Comparison of ENCODE assay signal across 10 cellular contexts in the genomic region with DNA sequence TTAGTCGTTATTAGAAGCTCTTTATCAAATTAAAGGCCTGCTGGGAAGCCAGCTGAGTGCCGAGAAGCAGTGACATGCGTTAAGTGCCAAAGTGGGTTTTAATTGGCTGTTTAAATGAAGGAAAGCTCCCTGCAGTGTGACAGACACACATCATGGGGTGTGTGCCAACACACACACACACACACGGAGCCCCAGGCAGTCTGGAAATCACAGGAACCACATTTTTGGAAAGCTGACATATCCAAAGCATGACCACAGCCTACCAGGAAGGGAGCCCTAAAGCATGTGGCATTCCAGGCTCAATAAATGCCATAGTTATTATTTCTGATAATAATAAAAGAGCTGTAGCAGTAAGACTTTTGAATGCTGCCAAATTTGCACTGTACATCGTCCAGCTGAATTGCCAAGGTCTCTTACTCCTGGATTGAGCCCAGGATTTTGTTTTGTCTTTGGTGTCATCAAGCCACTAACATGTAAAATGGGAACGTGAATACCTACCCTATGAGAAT.
DNase-seq lines count a peak whose midpoint lies in the region; ATAC-seq and TF ChIP-seq lines count a peak whose summit lies in the region.
"Had no signal": no experiment of that assay in that cellular context is flagged by ENCODE, and none has a peak within 500 bp of the region (broad histone marks: within the 10 kb centered on the region; RNA-seq: fewer than 3 reads in every experiment).

No MANE protein-coding gene starts in this region.

- peaks cover 0 to 5% (median 3%) of the 10 kb centered on the region in 5 donors for H3K27me3 Mint-ChIP-seq in naive thymus-derived CD8-positive, alpha-beta T cell

- POLR2A ChIA-PET in naive thymus-derived CD8-positive, alpha-beta T cell (lab: Charles Lee) = no interaction called here

- H3K36me3 Mint-ChIP-seq in naive thymus-derived CD8-positive, alpha-beta T cell = peaks cover 0 to 28% (median 0%) of the 10 kb centered on the region in 3 donors

- peak overlapping the region; percentile 4 for H3K27ac ChIP-seq in WERI-Rb-1
- peak overlapping the region; percentile 87 for H3K27ac ChIP-seq in suprapubic skin
- peak overlapping the region in 2 of 5 donors; percentile 11 to 41 for H3K27ac ChIP-seq in adrenal gland

- DNase-seq in M059J (ENCODE audit: low read depth) = peak; percentile 90
- no peak for DNase-seq in WERI-Rb-1
- DNase-seq in hepatic stellate cell (ENCODE audit: low spot score) = peak; percentile 54
- no peak for DNase-seq in suprapubic skin (ENCODE audit: low spot score in 2 of 2)
- DNase-seq in naive thymus-derived CD8-positive, alpha-beta T cell = no peak
- no peak for DNase-seq in activated gamma-delta T cell (lab: John Stamatoyannopoulos, UW)
- no peak for DNase-seq in adrenal gland
- DNase-seq in stimulated activated CD4-positive, alpha-beta T cell treated with anti-CD3 and anti-CD28 coated beads, Interleukin-15, amount 100 ng/mL, for 24 hours = no peak
- DNase-seq: activated T-cell treated with anti-CD3 and anti-CD28 coated beads, Interleukin-2, amount 50 U/mL, for 4 hours; head of caudate nucleus had no signal

- WGBS in suprapubic skin = 25% methylated on average over 6 of the region's 6 CpGs
- WGBS in adrenal gland, 4 donors = 54 to 59% (median 57%) methylated on average over 6 of the region's 6 CpGs

- H3K4me3 Mint-ChIP-seq in naive thymus-derived CD8-positive, alpha-beta T cell = no peak overlapping the region
- H3K4me3 Mint-ChIP-seq: activated T-cell treated with anti-CD3 and anti-CD28 coated beads, Interleukin-2, amount 50 U/mL, for 4 hours had no signal

- H3K4me1 ChIP-seq in suprapubic skin (peaks cover 27% of the 10 kb centered on the region), adrenal gland (replicated peaks in 1 of 2) (peaks cover 0 to 3% of the 10 kb centered on the region in 2 donors)

- no peak overlapping the region for H3K27ac Mint-ChIP-seq in naive thymus-derived CD8-positive, alpha-beta T cell

- H3K36me3 ChIP-seq in WERI-Rb-1 = no peaks in the 10 kb centered on the region
- H3K36me3 ChIP-seq in suprapubic skin = no peaks in the 10 kb centered on the region
- H3K36me3 ChIP-seq in adrenal gland (replicated peaks in 1 of 2) = no peaks in the 10 kb centered on the region

- peaks cover 0 to 37% (median 18%) of the 10 kb centered on the region in 9 donors for H3K9me3 Mint-ChIP-seq in naive thymus-derived CD8-positive, alpha-beta T cell

- intact Hi-C loops in adrenal gland (cut with DNase I) = no loop called here

- no peaks in the 10 kb centered on the region for H3K27me3 ChIP-seq in WERI-Rb-1 (ENCODE audit: insufficient read depth, low read depth, severe bottlenecking)
- no peaks in the 10 kb centered on the region for H3K27me3 ChIP-seq in suprapubic skin
- no peaks in the 10 kb centered on the region for H3K27me3 ChIP-seq in adrenal gland

- no peak for TF ChIP-seq CTCF in WERI-Rb-1 (IDR thresholded peaks at IDR 0.05; ENCODE audit: low read depth, low read length)
- no peak for TF ChIP-seq CTCF in suprapubic skin (IDR thresholded peaks at IDR 0.05)
- no peak for TF ChIP-seq CTCF in adrenal gland (IDR thresholded peaks at IDR 0.05)

- H3K9me3 ChIP-seq in WERI-Rb-1 (ENCODE audit: severe bottlenecking) = peaks cover 16% of the 10 kb centered on the region
- no peaks in the 10 kb centered on the region for H3K9me3 ChIP-seq in suprapubic skin
- no peaks in the 10 kb centered on the region for H3K9me3 ChIP-seq in adrenal gland (replicated peaks in 1 of 3)

- H3K4me1 Mint-ChIP-seq in naive thymus-derived CD8-positive, alpha-beta T cell = peaks cover 0 to 2% (median 0%) of the 10 kb centered on the region in 4 donors

- TF ChIP-seq POLR2A in suprapubic skin (IDR thresholded peaks at IDR 0.05) = no peak
- TF ChIP-seq POLR2A in adrenal gland (IDR thresholded peaks at IDR 0.05) = no peak

- no peak for ATAC-seq in naive thymus-derived CD8-positive, alpha-beta T cell
- ATAC-seq: activated T-cell treated with anti-CD3 and anti-CD28 coated beads, Interleukin-2, amount 50 U/mL, for 4 hours had no signal

- no peak for TF ChIP-seq EP300 in suprapubic skin (IDR thresholded peaks at IDR 0.05)

- H3K4me3 ChIP-seq in WERI-Rb-1 (ENCODE audit: low read depth, low read length) (no peak overlapping the region), suprapubic skin (no peak overlapping the region), adrenal gland (no peak overlapping the region)

Comparison
In these comparisons a context has a peak if more than half of its experiments do, and no peak if none do; other contexts are left out.
1. DNase-seq: peak in M059J (single experiment) and hepatic stellate cell (single experiment); none in WERI-Rb-1 (single experiment), suprapubic skin (0 of 2), naive thymus-derived CD8-positive, alpha-beta T cell (0 of 10), activated gamma-delta T cell (single experiment), adrenal gland (0 of 7) and stimulated activated CD4-positive, alpha-beta T cell treated with anti-CD3 and anti-CD28 coated beads, Interleukin-15, amount 100 ng/mL, for 24 hours (single experiment).